1 cellular context compared by ENCODE assay signal in genomic region chr6:130524552-130524951, GRCh38.
TF ChIP-seq lines count a peak whose summit lies in the region.

No MANE protein-coding gene starts in this region.

TF ChIP-seq in SK-N-SH, 30 proteins besides CTCF, POLR2A, EP300 and RAD21 (continued from another document):
- no peak for TF ChIP-seq REST (IDR thresholded peaks at IDR 0.05; ENCODE audit: low read depth, low read length)
